8 cellular contexts compared by ENCODE assay signal in genomic region chr12:31961137-31961536, GRCh38. TPM values are rescaled to one million over a fixed set of nuclear protein-coding genes. Genes with fewer than 3 reads are reported as not detected.
DNase-seq lines count a peak whose midpoint lies in the region; ATAC-seq and TF ChIP-seq lines count a peak whose summit lies in the region.

No MANE protein-coding gene starts in this region.

- 53 to 67% methylated on average over 2 of the region's 2 CpGs for WGBS in testis, 2 donors

- H3K4me3 ChIP-seq in OCI-LY7 (ENCODE audit: low read depth, low read length, poor library complexity, severe bottlenecking): peak overlapping the region; percentile 78
- H3K4me3 ChIP-seq in epithelial cell of proximal tubule (ENCODE audit: low read depth, low read length): peak overlapping the region; percentile 84
- peak overlapping the region; percentile 60 to 83 for H3K4me3 ChIP-seq in neutrophil (ENCODE audit: low read depth in 1 of 2, low read length in 1 of 2)
- peak overlapping the region in 1 of 2 donors; percentile 86 for H3K4me3 ChIP-seq in testis

- DNase-seq in OCI-LY7 (ENCODE audit: low spot score): peak; percentile 27
- no peak for DNase-seq in epithelial cell of proximal tubule (ENCODE audit: low read depth)
- no peak for DNase-seq in testis
- DNase-seq in activated CD4-positive, alpha-beta T cell treated with anti-CD3 and anti-CD28 coated beads for 1 hour: no peak
- DNase-seq in NCI-H1105 treated with DMSO at 0.1 percent for 48 hours (lab: John Stamatoyannopoulos, UW): no peak

- TF ChIP-seq CTCF in OCI-LY7 (conservative IDR thresholded peaks at IDR 0.05; ENCODE audit: low read length) (no peak), epithelial cell of proximal tubule (conservative IDR thresholded peaks at IDR 0.05; ENCODE audit: low read depth, low read length) (no peak), neutrophil (IDR thresholded peaks at IDR 0.05) (no peak), testis (IDR thresholded peaks at IDR 0.05) (no peak)

- H3K36me3 ChIP-seq in ES-I3 (ENCODE audit: insufficient read depth, low read length) (peaks cover 9% of the 10 kb centered on the region; the same call in 1 of the 2 replicates), OCI-LY7 (ENCODE audit: insufficient read depth, low read length) (peaks cover 57% of the 10 kb centered on the region), neutrophil (peaks cover 57% of the 10 kb centered on the region), testis (ENCODE audit: low read depth, missing control alignments) (no peaks in the 10 kb centered on the region)

- H3K9ac ChIP-seq in ES-I3 (ENCODE audit: low read depth, low read length): peak overlapping the region; percentile 65

- peaks cover 67% of the 10 kb centered on the region for H3K79me2 ChIP-seq in OCI-LY7 (ENCODE audit: insufficient read depth, low read depth, low read length)

- peak overlapping the region; percentile 93 for H3K4me2 ChIP-seq in OCI-LY7 (ENCODE audit: low read length)

- CTCF ChIA-PET in OCI-LY7 (lab: Charles Lee; ENCODE audit: unreplicated experiment): interaction anchor here (0.5 kb wide), 1 partner anchor 177 kb away, joined by 3 read pairs; no protein-coding TSS in a partner anchor

- intact Hi-C loops in OCI-LY7 (cut with micrococcal nuclease; ENCODE audit: unreplicated experiment): loop anchor here (2.0 kb wide), 1 partner anchor 232 kb away; the partner anchor contains the start of gene AMN1
- intact Hi-C loops in testis (cut with DNase I; ENCODE audit: low total_unique reads): no loop called here

- H4K20me1 ChIP-seq in OCI-LY7 (ENCODE audit: insufficient read depth, low read length): peaks cover 11% of the 10 kb centered on the region; the same call in 1 of the 2 replicates

- H3K27ac ChIP-seq in OCI-LY7 (ENCODE audit: low read depth, low read length, poor library complexity, severe bottlenecking) (peak overlapping the region; percentile 3), neutrophil (peak overlapping the region; percentile 100), testis (no peak overlapping the region)

- H3K27me3 ChIP-seq in neutrophil (no peaks in the 10 kb centered on the region), testis (no peaks in the 10 kb centered on the region)

- POLR2A ChIA-PET in OCI-LY7 (lab: Charles Lee): interaction anchor here (0.6 to 1.2 kb wide), 10 partner anchors 11 to 232 kb away, joined by 3 to 5 read pairs (median 3); partner anchors contain the start of gene AMN1

- no peak for TF ChIP-seq POLR2A in testis (IDR thresholded peaks at IDR 0.05)

- H3K4me1 ChIP-seq in ES-I3 (ENCODE audit: insufficient read depth, low read length): peaks cover 19% of the 10 kb centered on the region
- peaks cover 38% of the 10 kb centered on the region for H3K4me1 ChIP-seq in OCI-LY7 (ENCODE audit: insufficient read depth, low read length, poor library complexity, severe bottlenecking)
- H3K4me1 ChIP-seq in neutrophil (ENCODE audit: control insufficient read depth in 1 of 2, insufficient read depth in 1 of 2, low read depth in 1 of 2, low read length in 1 of 2): peaks cover 62 to 64% of the 10 kb centered on the region in 2 experiments
- peaks cover 29% of the 10 kb centered on the region for H3K4me1 ChIP-seq in testis

- TSS peak; percentile 53 for BruUV-seq in OCI-LY7 (replicated peaks; lab: Mats Ljungman, UMichigan)

- H3K9me2 ChIP-seq in OCI-LY7 (ENCODE audit: insufficient read depth, low read length): no peaks in the 10 kb centered on the region

- no peaks in the 10 kb centered on the region for H3K9me3 ChIP-seq in ES-I3 (ENCODE audit: control insufficient read depth, insufficient read depth, low read length)
- H3K9me3 ChIP-seq in OCI-LY7 (ENCODE audit: low read length): peaks cover 15% of the 10 kb centered on the region; the same call in 1 of the 2 replicates
- no peaks in the 10 kb centered on the region for H3K9me3 ChIP-seq in neutrophil
- H3K9me3 ChIP-seq in testis: no peaks in the 10 kb centered on the region

- ATAC-seq in HG03520 (IDR thresholded peaks at IDR 0.05; ENCODE audit: unreplicated experiment): no peak

- H2AFZ ChIP-seq in OCI-LY7 (ENCODE audit: low read length): no peak overlapping the region

RNA-seq across cellular contexts. Expression of gene RESF1, which starts 1.9 kb away (rescaled TPM):
- total RNA-seq in OCI-LY7 (2014; rRNA removed; shearing (Covaris generic)): 53.3 and 70.4 TPM in 2 replicates
- 46.3 and 60.8 TPM in 2 replicates for total RNA-seq in OCI-LY7 (2022)
- 28.8 and 32.2 TPM in 2 replicates for total RNA-seq in epithelial cell of proximal tubule
- 100 to 1,000 TPM in 1 of 2 donors, 10 to 100 TPM in 1; 96.1 to 101 TPM for total RNA-seq in testis
- polyA plus RNA-seq in testis (ENCODE audit: insufficient read depth, low read depth, low replicate concordance): 13.7 TPM

Comparison
In these comparisons a context has a peak if more than half of its experiments do, and no peak if none do; other contexts are left out.
1. H3K27ac ChIP-seq: peak in OCI-LY7 (single experiment) and neutrophil (single experiment); none in testis (0 of 2).